ENCODE assay signal across 35 cellular contexts in the genomic region with DNA sequence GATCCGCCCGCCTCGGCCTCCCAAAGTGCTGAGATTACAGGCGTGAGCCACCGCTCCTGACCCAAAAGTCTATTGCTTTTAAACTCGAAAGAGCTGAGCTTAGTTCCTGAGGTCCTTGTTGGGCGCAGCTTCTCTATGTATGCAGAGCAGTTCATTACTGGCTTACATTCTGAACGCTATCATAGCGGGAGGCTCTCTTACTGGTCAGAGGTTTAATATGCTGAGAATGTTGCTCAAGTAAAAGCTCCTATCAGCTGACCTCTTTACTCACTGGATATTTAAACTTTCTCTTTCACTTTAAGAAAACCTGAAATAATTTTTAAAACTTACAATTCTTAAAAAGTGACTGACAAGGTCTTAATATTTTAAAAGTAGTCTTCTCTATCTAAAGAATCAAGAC.
A peak's percentile ranks its signal among the peaks of the same experiment; 100 is the strongest.
DNase-seq lines count a peak whose midpoint lies in the region; ATAC-seq and TF ChIP-seq lines count a peak whose summit lies in the region.
"Had no signal": no experiment of that assay in that cellular context is flagged by ENCODE, and none has a peak within 500 bp of the region (broad histone marks: within the 10 kb centered on the region; RNA-seq: fewer than 3 reads in every experiment).

No MANE protein-coding gene starts in this region.

- H3K4me3 ChIP-seq in cardiac fibroblast (replicated peaks in 1 of 2; ENCODE audit: low read depth in 2 of 2, low read length in 2 of 2): no peak overlapping the region
- no peak overlapping the region for H3K4me3 ChIP-seq in CD8-positive, alpha-beta T cell (ENCODE audit: low read depth, low read length)
- H3K4me3 ChIP-seq: HAP-1, ovary, SJSA1 had no signal

- no peaks in the 10 kb centered on the region for H3K9me3 ChIP-seq in CD8-positive, alpha-beta T cell (ENCODE audit: low read length)
- H3K9me3 ChIP-seq: HAP-1, ovary, SJSA1 had no signal

- intact Hi-C loops in CD8-positive, alpha-beta T cell (cut with DNase I, micrococcal nuclease): no loop called here
- intact Hi-C loops in activated CD4-positive, alpha-beta memory T cell treated with anti-CD3 and anti-CD28 coated beads for 36 hours (cut with micrococcal nuclease): no loop called here

- no peak overlapping the region for H3K27ac Mint-ChIP-seq in CD8-positive, alpha-beta T cell
- no peak overlapping the region for H3K27ac Mint-ChIP-seq in activated CD4-positive, alpha-beta memory T cell treated with anti-CD3 and anti-CD28 coated beads for 36 hours
- H3K27ac Mint-ChIP-seq: activated naive CD8-positive, alpha-beta T cell treated with anti-CD3 and anti-CD28 coated beads for 36 hours; CD8-positive, alpha-beta memory T cell; effector memory CD8-positive, alpha-beta T cell; memory B cell; stimulated activated naive B cell treated with anti-CD40 and anti-IgM and Interleukin-4, amounts not matched to agents 10 μg/mL and 1 μg/mL and 100 μg/mL, for 72 hours; type B pancreatic cell had no signal

- peaks cover 4% of the 10 kb centered on the region for H3K27me3 Mint-ChIP-seq in CD8-positive, alpha-beta T cell (ENCODE audit: low read depth)
- peaks cover 4% of the 10 kb centered on the region for H3K27me3 Mint-ChIP-seq in activated CD4-positive, alpha-beta memory T cell treated with anti-CD3 and anti-CD28 coated beads for 36 hours
- H3K27me3 Mint-ChIP-seq: effector memory CD8-positive, alpha-beta T cell; memory B cell; stimulated activated naive B cell treated with anti-CD40 and anti-IgM and Interleukin-4, amounts not matched to agents 10 μg/mL and 1 μg/mL and 100 μg/mL, for 72 hours; type B pancreatic cell had no signal

- H3K36me3 Mint-ChIP-seq in CD8-positive, alpha-beta T cell: no peaks in the 10 kb centered on the region
- no peaks in the 10 kb centered on the region for H3K36me3 Mint-ChIP-seq in activated CD4-positive, alpha-beta memory T cell treated with anti-CD3 and anti-CD28 coated beads for 36 hours
- H3K36me3 Mint-ChIP-seq: activated naive CD8-positive, alpha-beta T cell treated with anti-CD3 and anti-CD28 coated beads for 36 hours; CD8-positive, alpha-beta memory T cell had no signal

- CTCF ChIA-PET in CD8-positive, alpha-beta T cell (lab: Charles Lee): no interaction called here
- CTCF ChIA-PET in activated CD4-positive, alpha-beta memory T cell treated with anti-CD3 and anti-CD28 coated beads for 36 hours (lab: Charles Lee): no interaction called here

- POLR2A ChIA-PET in CD8-positive, alpha-beta T cell (lab: Charles Lee): no interaction called here
- POLR2A ChIA-PET in activated CD4-positive, alpha-beta memory T cell treated with anti-CD3 and anti-CD28 coated beads for 36 hours (lab: Charles Lee): no interaction called here

- H3K27ac ChIP-seq in CD8-positive, alpha-beta T cell (ENCODE audit: low read depth, low read length): no peak overlapping the region
- H3K27ac ChIP-seq: ovary, SJSA1 had no signal

- ATAC-seq in CD8-positive, alpha-beta T cell: no peak
- ATAC-seq in GM21390 (IDR thresholded peaks at IDR 0.05; ENCODE audit: unreplicated experiment): no peak
- ATAC-seq: effector memory CD8-positive, alpha-beta T cell; left lobe of liver; stimulated activated naive B cell treated with anti-CD40 and anti-IgM and Interleukin-4, amounts not matched to agents 10 μg/mL and 1 μg/mL and 100 μg/mL, for 72 hours had no signal

- no peaks in the 10 kb centered on the region for H3K9me3 Mint-ChIP-seq in CD8-positive, alpha-beta T cell
- H3K9me3 Mint-ChIP-seq in activated CD4-positive, alpha-beta memory T cell treated with anti-CD3 and anti-CD28 coated beads for 36 hours: no peaks in the 10 kb centered on the region
- H3K9me3 Mint-ChIP-seq: activated naive CD8-positive, alpha-beta T cell treated with anti-CD3 and anti-CD28 coated beads for 36 hours; CD8-positive, alpha-beta memory T cell; effector memory CD8-positive, alpha-beta T cell; memory B cell; nephron; type B pancreatic cell had no signal

- H3K36me3 ChIP-seq in CD8-positive, alpha-beta T cell (ENCODE audit: insufficient read depth, low read length): no peaks in the 10 kb centered on the region
- H3K36me3 ChIP-seq: HAP-1, ovary, SJSA1 had no signal

- no peaks in the 10 kb centered on the region for H3K4me1 Mint-ChIP-seq in CD8-positive, alpha-beta T cell (ENCODE audit: low read depth)
- no peaks in the 10 kb centered on the region for H3K4me1 Mint-ChIP-seq in activated CD4-positive, alpha-beta memory T cell treated with anti-CD3 and anti-CD28 coated beads for 36 hours (ENCODE audit: low read depth)
- H3K4me1 Mint-ChIP-seq: activated naive CD8-positive, alpha-beta T cell treated with anti-CD3 and anti-CD28 coated beads for 36 hours; CD8-positive, alpha-beta memory T cell had no signal

- no peaks in the 10 kb centered on the region for H3K27me3 ChIP-seq in CD8-positive, alpha-beta T cell (ENCODE audit: insufficient read depth, low read length)
- H3K27me3 ChIP-seq: ovary, SJSA1 had no signal

- no peak overlapping the region for H3K4me3 Mint-ChIP-seq in CD8-positive, alpha-beta T cell
- no peak overlapping the region for H3K4me3 Mint-ChIP-seq in activated CD4-positive, alpha-beta memory T cell treated with anti-CD3 and anti-CD28 coated beads for 36 hours
- H3K4me3 Mint-ChIP-seq: activated naive CD8-positive, alpha-beta T cell treated with anti-CD3 and anti-CD28 coated beads for 36 hours; CD8-positive, alpha-beta memory T cell; effector memory CD8-positive, alpha-beta T cell; memory B cell; nephron; stimulated activated naive B cell treated with anti-CD40 and anti-IgM and Interleukin-4, amounts not matched to agents 10 μg/mL and 1 μg/mL and 100 μg/mL, for 72 hours; type B pancreatic cell had no signal

- DNase-seq in ACHN (peak; percentile 27), LHCN-M2 (ENCODE audit: low read depth) (peak; percentile 29), cardiac fibroblast (ENCODE audit: low read depth in 2 of 2) (peak; percentile 2 to 20), iris pigment epithelial cell (ENCODE audit: low read depth) (peak; percentile 67), NCI-H748 treated with DMSO at 0.1 percent for 48 hours (lab: John Stamatoyannopoulos, UW) (no peak)
- DNase-seq in CD8-positive, alpha-beta T cell: no peak
- no peak for DNase-seq in activated CD4-positive, alpha-beta memory T cell treated with anti-CD3 and anti-CD28 coated beads for 36 hours
- DNase-seq: 8988T; activated CD4-positive, alpha-beta T cell treated with anti-CD3 and anti-CD28 coated beads for 48 hours; activated effector memory CD4-positive, alpha-beta T cell treated with anti-CD3 and anti-CD28 coated beads, Interleukin-2, amount 50 U/mL, for 16 hours; activated naive CD8-positive, alpha-beta T cell treated with anti-CD3 and anti-CD28 coated beads for 36 hours; activated T-cell treated with anti-CD3 and anti-CD28 coated beads, Interleukin-2, amount 50 U/mL, for 1 hour; AML-193; aorta; CD8-positive, alpha-beta memory T cell; central memory CD4-positive, alpha-beta T cell; DMS 273 treated with DMSO at 0.1 percent for 48 hours; effector memory CD8-positive, alpha-beta T cell; Kasumi-1; MV-4-11; NCI-H1436; NCI-H2081 treated with DMSO at 0.1 percent for 48 hours; NCI-H345; NCI-H774; ovary; small intestine; stimulated activated naive B cell treated with anti-CD40 and anti-IgM and Interleukin-4, amounts not matched to agents 10 μg/mL and 1 μg/mL and 100 μg/mL, for 72 hours; substantia nigra had no signal

- no peaks in the 10 kb centered on the region for H3K4me1 ChIP-seq in CD8-positive, alpha-beta T cell (ENCODE audit: insufficient read depth, low read length)
- H3K4me1 ChIP-seq: HAP-1, SJSA1 had no signal

- no peak for TF ChIP-seq CTCF in cardiac fibroblast (IDR thresholded peaks at IDR 0.05; ENCODE audit: low read depth, low read length)
- TF ChIP-seq CTCF in CD8-positive, alpha-beta T cell (IDR thresholded peaks at IDR 0.05): no peak

- in situ Hi-C loops in ACHN (cut with HindIII; ENCODE audit: low pct_ligation_motif_present, low pct_unique_long_range_greater_than_20kb, low sequenced_read_pairs): no loop called here

Comparison
In these comparisons a context has a peak if more than half of its experiments do, and no peak if none do; other contexts are left out.
1. DNase-seq: peak in ACHN (single experiment), LHCN-M2 (single experiment), cardiac fibroblast (2 of 2) and iris pigment epithelial cell (single experiment); none in CD8-positive, alpha-beta T cell (0 of 7), NCI-H748 treated with DMSO at 0.1 percent for 48 hours (single experiment) and activated CD4-positive, alpha-beta memory T cell treated with anti-CD3 and anti-CD28 coated beads for 36 hours (single experiment).